Comparison of ENCODE assay signal across 8 cellular contexts in genomic region chr19:861756-862528, GRCh38. TPM values are rescaled to one million over a fixed set of nuclear protein-coding genes. Genes with fewer than 3 reads are reported as not detected.
DNase-seq lines count a peak whose midpoint lies in the region; ATAC-seq and TF ChIP-seq lines count a peak whose summit lies in the region.

No MANE protein-coding gene starts in this region.

- TF ChIP-seq POLR2A in esophagus muscularis mucosa (IDR thresholded peaks at IDR 0.05; ENCODE audit: low read depth) = no peak

- H3K27ac ChIP-seq in esophagus muscularis mucosa (replicated peaks in 1 of 4) = no peak overlapping the region

- intact Hi-C loops in esophagus muscularis mucosa (cut with DNase I) (loop anchor here (5.0 to 10.0 kb wide), 3 partner anchors 57 to 195 kb away; partner anchors contain the start of gene WDR18), posterior cingulate gyrus (cut with DNase I) (loop anchor here (2.0 to 5.0 kb wide), 2 partner anchors 59 to 120 kb away; partner anchors contain the start of gene WDR18)

- CTCF ChIA-PET in activated CD8-positive, alpha-beta T cell treated with anti-CD3 and anti-CD28 coated beads, Interleukin-2, amount 10 ng/mL, durations not matched to agents 7 days and 5 days (lab: Charles Lee) = interaction anchor here (2.7 to 3.2 kb wide), 3 partner anchors 47 to 62 kb away, joined by 24 to 47 read pairs (median 36); no protein-coding TSS in a partner anchor

- H3K27ac Mint-ChIP-seq in activated CD8-positive, alpha-beta T cell treated with anti-CD3 and anti-CD28 coated beads, Interleukin-2, amount 10 ng/mL, durations not matched to agents 7 days and 5 days = no peak overlapping the region

- peaks cover 0 to 57% (median 29%) of the 10 kb centered on the region in 4 donors for H3K27me3 ChIP-seq in esophagus muscularis mucosa

- TF ChIP-seq CTCF in GM13976 (IDR thresholded peaks at IDR 0.05; ENCODE audit: borderline replicate concordance, control extremely low read depth, extremely low read depth, insufficient read depth, missing control alignments) (no peak), esophagus muscularis mucosa (IDR thresholded peaks at IDR 0.05) (peak in 1 of 3 experiments; percentile 10)

- POLR2A ChIA-PET in activated CD8-positive, alpha-beta T cell treated with anti-CD3 and anti-CD28 coated beads, Interleukin-2, amount 10 ng/mL, durations not matched to agents 7 days and 5 days (lab: Charles Lee) = no interaction called here

- 8% methylated on average over 24 of the region's 57 CpGs for WGBS in esophagus muscularis mucosa

- no peaks in the 10 kb centered on the region for H3K9me3 Mint-ChIP-seq in activated CD8-positive, alpha-beta T cell treated with anti-CD3 and anti-CD28 coated beads, Interleukin-2, amount 10 ng/mL, durations not matched to agents 7 days and 5 days (ENCODE audit: insufficient read depth)

- H3K36me3 ChIP-seq in esophagus muscularis mucosa = no peaks in the 10 kb centered on the region

- in situ Hi-C loops in GM13976 (cut with MboI; ENCODE audit: low sequenced_read_pairs, unreplicated experiment) = loop anchor here (10.0 kb wide), 1 partner anchor 53 kb away; the partner anchor contains the start of genes KISS1R and R3HDM4

- peaks cover 14% of the 10 kb centered on the region for H3K27me3 Mint-ChIP-seq in activated CD8-positive, alpha-beta T cell treated with anti-CD3 and anti-CD28 coated beads, Interleukin-2, amount 10 ng/mL, durations not matched to agents 7 days and 5 days (ENCODE audit: low read depth)

- DNase-seq in GM13976 (ENCODE audit: low spot score) = peak; percentile 87
- DNase-seq in NCI-H748 treated with DMSO at 0.1 percent for 48 hours (lab: John Stamatoyannopoulos, UW) = peak; percentile 8
- DNase-seq in activated CD8-positive, alpha-beta T cell treated with anti-CD3 and anti-CD28 coated beads, Interleukin-2, amount 10 ng/mL, durations not matched to agents 7 days and 5 days = peak; percentile 63
- no peak for DNase-seq in esophagus muscularis mucosa (ENCODE audit: extremely low spot score)
- DNase-seq in stimulated activated CD4-positive, alpha-beta T cell treated with anti-CD3 and anti-CD28 coated beads, Interleukin-2, amount 100 ng/mL, for 24 hours = peak; percentile 68 to 73
- no peak for DNase-seq in posterior cingulate gyrus

- no peaks in the 10 kb centered on the region for H3K9me3 ChIP-seq in esophagus muscularis mucosa

- TF ChIP-seq EP300 in esophagus muscularis mucosa (IDR thresholded peaks at IDR 0.05) = no peak

- H3K36me3 Mint-ChIP-seq in activated CD8-positive, alpha-beta T cell treated with anti-CD3 and anti-CD28 coated beads, Interleukin-2, amount 10 ng/mL, durations not matched to agents 7 days and 5 days (ENCODE audit: low read depth) = no peaks in the 10 kb centered on the region

- H3K4me1 Mint-ChIP-seq in activated CD8-positive, alpha-beta T cell treated with anti-CD3 and anti-CD28 coated beads, Interleukin-2, amount 10 ng/mL, durations not matched to agents 7 days and 5 days (ENCODE audit: low read depth) = peaks cover 18% of the 10 kb centered on the region

- H3K4me1 ChIP-seq in esophagus muscularis mucosa = peaks cover 16 to 46% (median 44%) of the 10 kb centered on the region in 4 donors

- peak; percentile 16 for ATAC-seq in activated CD8-positive, alpha-beta T cell treated with anti-CD3 and anti-CD28 coated beads, Interleukin-2, amount 10 ng/mL, durations not matched to agents 7 days and 5 days
- ATAC-seq in GM21576 (IDR thresholded peaks at IDR 0.05; ENCODE audit: unreplicated experiment) = no peak
- ATAC-seq in HG03097 (IDR thresholded peaks at IDR 0.05; ENCODE audit: low FRiP score, unreplicated experiment) = no peak

- no peak overlapping the region for H3K4me3 Mint-ChIP-seq in activated CD8-positive, alpha-beta T cell treated with anti-CD3 and anti-CD28 coated beads, Interleukin-2, amount 10 ng/mL, durations not matched to agents 7 days and 5 days

- peak overlapping the region in 3 of 4 donors; percentile 7 to 20 (median 16) for H3K4me3 ChIP-seq in esophagus muscularis mucosa

RNA-seq across cellular contexts. Expression of gene CFD, which starts 2.5 kb away (rescaled TPM):
- total RNA-seq in activated CD8-positive, alpha-beta T cell treated with anti-CD3 and anti-CD28 coated beads, Interleukin-2, amount 10 ng/mL, durations not matched to agents 7 days and 5 days = 1 to 10 TPM; 2.1 to 2.2 TPM
- total RNA-seq in esophagus muscularis mucosa = 1,000 to 10,000 TPM in 1 of 4 donors, 100 to 1,000 TPM in 3; 298 to 1,068 (median 643) TPM

RNA-seq across cellular contexts. Expression of gene ELANE, which starts 9.8 kb away (rescaled TPM):
- not detected for total RNA-seq in activated CD8-positive, alpha-beta T cell treated with anti-CD3 and anti-CD28 coated beads, Interleukin-2, amount 10 ng/mL, durations not matched to agents 7 days and 5 days
- 1 to 10 TPM in 3 of 4 donors, under 1 TPM in 1; 0.45 to 3.3 (median 1.6) TPM for total RNA-seq in esophagus muscularis mucosa

RNA-seq across cellular contexts. Expression of gene PRTN3, which starts 21.1 kb away (rescaled TPM):
- not detected for total RNA-seq in activated CD8-positive, alpha-beta T cell treated with anti-CD3 and anti-CD28 coated beads, Interleukin-2, amount 10 ng/mL, durations not matched to agents 7 days and 5 days
- total RNA-seq in esophagus muscularis mucosa = 1 to 10 TPM in 1 of 4 donors, not detected in 3; 1.2 TPM

RNA-seq across cellular contexts. Expression of gene MED16, which starts 31.0 kb away (rescaled TPM):
- 10 to 100 TPM; 55.9 to 60.4 TPM for total RNA-seq in activated CD8-positive, alpha-beta T cell treated with anti-CD3 and anti-CD28 coated beads, Interleukin-2, amount 10 ng/mL, durations not matched to agents 7 days and 5 days
- total RNA-seq in esophagus muscularis mucosa = 10 to 100 TPM; 26.3 to 50.9 (median 37.2) TPM

RNA-seq across cellular contexts. Expression of gene RNU6-9, which starts 31.3 kb away (rescaled TPM):
- total RNA-seq in activated CD8-positive, alpha-beta T cell treated with anti-CD3 and anti-CD28 coated beads, Interleukin-2, amount 10 ng/mL, durations not matched to agents 7 days and 5 days = not detected
- total RNA-seq in esophagus muscularis mucosa = not detected

Comparison
In these comparisons a context has a peak if more than half of its experiments do, and no peak if none do; other contexts are left out.
1. DNase-seq: peak in GM13976 (single experiment), NCI-H748 treated with DMSO at 0.1 percent for 48 hours (single experiment), activated CD8-positive, alpha-beta T cell treated with anti-CD3 and anti-CD28 coated beads, Interleukin-2, amount 10 ng/mL, durations not matched to agents 7 days and 5 days (single experiment) and stimulated activated CD4-positive, alpha-beta T cell treated with anti-CD3 and anti-CD28 coated beads, Interleukin-2, amount 100 ng/mL, for 24 hours (2 of 2); none in esophagus muscularis mucosa (single experiment) and posterior cingulate gyrus (0 of 10).
2. RNA of gene CFD, which starts 2.5 kb away (total RNA-seq): 298 to 1,068 TPM in esophagus muscularis mucosa; 2.1 to 2.2 TPM in activated CD8-positive, alpha-beta T cell treated with anti-CD3 and anti-CD28 coated beads, Interleukin-2, amount 10 ng/mL, durations not matched to agents 7 days and 5 days; every median in the first group is over 10 times any median in the second.